Comparison of ENCODE assay signal across 1 cellular context in genomic region chr10:48655426-48656240, GRCh38.
A peak's percentile ranks its signal among the peaks of the same experiment; 100 is the strongest.
TF ChIP-seq lines count a peak whose summit lies in the region.

No MANE protein-coding gene starts in this region.

TF ChIP-seq in GM12878, 131 proteins besides CTCF, POLR2A, EP300 and RAD21:
- TF ChIP-seq BHLHE40 (IDR thresholded peaks at IDR 0.05; ENCODE audit: borderline replicate concordance in 1 of 2, low read depth in 2 of 2, low read length in 1 of 2): peak in 1 of 2 experiments; percentile 4; a peak in 1 of 4 replicates
- TF ChIP-seq LARP7 (IDR thresholded peaks at IDR 0.05): no peak
